ENCODE assay signal across 8 cellular contexts in genomic region chr11:93623179-93623578, GRCh38. TPM values are rescaled to one million over a fixed set of nuclear protein-coding genes. Genes with fewer than 3 reads are reported as not detected.
DNase-seq lines count a peak whose midpoint lies in the region; ATAC-seq lines count a peak whose summit lies in the region.

No MANE protein-coding gene starts in this region.

- H2AK5ac ChIP-seq in neuronal stem cell (ENCODE audit: low read depth, low read length): no peak overlapping the region

- H4K8ac ChIP-seq in neuronal stem cell (ENCODE audit: low read depth, low read length): no peak overlapping the region

- H3K27me3 ChIP-seq in NT2/D1 (ENCODE audit: insufficient read depth, insufficient read length) (no peaks in the 10 kb centered on the region), neuronal stem cell (ENCODE audit: control insufficient read depth in 3 of 3, insufficient read depth in 3 of 3, low read depth in 1 of 3, low read length in 3 of 3) (no peaks in the 10 kb centered on the region)

- H3K79me1 ChIP-seq in neuronal stem cell (ENCODE audit: low read depth, low read length): no peaks in the 10 kb centered on the region

- H3K4me3 ChIP-seq in NT2/D1 (ENCODE audit: insufficient read length, low read depth) (no peak overlapping the region), neuronal stem cell (ENCODE audit: low read length in 2 of 2) (no peak overlapping the region)

- WGBS in neuronal stem cell (ENCODE audit: extremely low coverage in 2 of 2, insufficient read length in 2 of 2, insufficient replicate concordance in 1 of 2), 2 donors: no CpG with 5 or more reads among the region's 1 CpG

- H3K14ac ChIP-seq in neuronal stem cell (ENCODE audit: low read length): no peak overlapping the region

- H3K4me1 ChIP-seq in NT2/D1 (ENCODE audit: insufficient read depth, insufficient read length) (peaks cover 6% of the 10 kb centered on the region), neuronal stem cell (ENCODE audit: control insufficient read depth in 2 of 2, insufficient read depth in 1 of 2, low read depth in 1 of 2, low read length in 2 of 2) (peaks cover 7 to 12% of the 10 kb centered on the region in 2 donors)

- no peak overlapping the region for H3K4me2 ChIP-seq in neuronal stem cell (ENCODE audit: insufficient read depth, low read length, poor library complexity, severe bottlenecking)

- H3K36me3 ChIP-seq in NT2/D1 (ENCODE audit: insufficient read depth, insufficient read length, low read length) (no peaks in the 10 kb centered on the region), neuronal stem cell (replicated peaks in 1 of 2; ENCODE audit: control insufficient read depth in 2 of 2, insufficient read depth in 2 of 2, low read length in 2 of 2) (no peaks in the 10 kb centered on the region)

- no peak overlapping the region for H3K4ac ChIP-seq in neuronal stem cell (ENCODE audit: low read length)

- no peak overlapping the region for H3K18ac ChIP-seq in neuronal stem cell (ENCODE audit: low read length)

- peak; percentile 89 for ATAC-seq in GM19043 (IDR thresholded peaks at IDR 0.05; ENCODE audit: low read depth, unreplicated experiment)
- peak; percentile 94 for ATAC-seq in HG02870 (IDR thresholded peaks at IDR 0.05; ENCODE audit: unreplicated experiment)
- ATAC-seq in left lobe of liver: no peak

- no peak overlapping the region for H2BK5ac ChIP-seq in neuronal stem cell (ENCODE audit: low read length)

- H2BK15ac ChIP-seq in neuronal stem cell (ENCODE audit: low read length): no peak overlapping the region

- no peaks in the 10 kb centered on the region for H3K9me3 ChIP-seq in NT2/D1 (ENCODE audit: insufficient read depth, low read length)
- no peaks in the 10 kb centered on the region for H3K9me3 ChIP-seq in neuronal stem cell (replicated peaks in 1 of 2; ENCODE audit: control insufficient read depth in 2 of 2, insufficient read depth in 1 of 2, low read depth in 1 of 2, low read length in 2 of 2)

- DNase-seq in NT2/D1 (ENCODE audit: low read depth, low spot score) (peak; percentile 69), neuronal stem cell (ENCODE audit: low spot score) (no peak), kidney glomerular epithelial cell (lab: John Stamatoyannopoulos, UW) (no peak), DMS 273 treated with DMSO at 0.1 percent for 48 hours (lab: John Stamatoyannopoulos, UW) (no peak), left lobe of liver (ENCODE audit: low spot score) (no peak)
- DNase-seq in activated effector memory CD4-positive, alpha-beta T cell treated with Interleukin-2 at 50 U/mL for 16 hours: no peak

- no peak overlapping the region for H4K91ac ChIP-seq in neuronal stem cell (ENCODE audit: low read depth, low read length, poor library complexity)

- no peak overlapping the region for H3K23ac ChIP-seq in neuronal stem cell (ENCODE audit: low read depth, low read length, poor library complexity)

- no peak overlapping the region for H2BK120ac ChIP-seq in neuronal stem cell (ENCODE audit: low read depth, low read length)

- H2BK12ac ChIP-seq in neuronal stem cell (ENCODE audit: low read length): no peak overlapping the region

- H2AFZ ChIP-seq in neuronal stem cell (ENCODE audit: low read length): peak overlapping the region; percentile 77

- no peak overlapping the region for H3K9ac ChIP-seq in NT2/D1 (ENCODE audit: insufficient read length, low read depth)
- no peak overlapping the region for H3K9ac ChIP-seq in neuronal stem cell (ENCODE audit: low read depth, low read length, poor library complexity)

- H3K27ac ChIP-seq in neuronal stem cell (replicated peaks; ENCODE audit: low read length): no peak overlapping the region

RNA-seq across cellular contexts. Expression of gene CEP295, which starts 38.3 kb away (rescaled TPM):
- 15.7 TPM for polyA plus RNA-seq in neuronal stem cell (2013, experiment 1 of 2)
- 14.4 TPM for polyA plus RNA-seq in neuronal stem cell (2013, experiment 2 of 2)
- total RNA-seq in left lobe of liver: 3.1 TPM
